1 cellular context compared by ENCODE assay signal in the genomic region with DNA sequence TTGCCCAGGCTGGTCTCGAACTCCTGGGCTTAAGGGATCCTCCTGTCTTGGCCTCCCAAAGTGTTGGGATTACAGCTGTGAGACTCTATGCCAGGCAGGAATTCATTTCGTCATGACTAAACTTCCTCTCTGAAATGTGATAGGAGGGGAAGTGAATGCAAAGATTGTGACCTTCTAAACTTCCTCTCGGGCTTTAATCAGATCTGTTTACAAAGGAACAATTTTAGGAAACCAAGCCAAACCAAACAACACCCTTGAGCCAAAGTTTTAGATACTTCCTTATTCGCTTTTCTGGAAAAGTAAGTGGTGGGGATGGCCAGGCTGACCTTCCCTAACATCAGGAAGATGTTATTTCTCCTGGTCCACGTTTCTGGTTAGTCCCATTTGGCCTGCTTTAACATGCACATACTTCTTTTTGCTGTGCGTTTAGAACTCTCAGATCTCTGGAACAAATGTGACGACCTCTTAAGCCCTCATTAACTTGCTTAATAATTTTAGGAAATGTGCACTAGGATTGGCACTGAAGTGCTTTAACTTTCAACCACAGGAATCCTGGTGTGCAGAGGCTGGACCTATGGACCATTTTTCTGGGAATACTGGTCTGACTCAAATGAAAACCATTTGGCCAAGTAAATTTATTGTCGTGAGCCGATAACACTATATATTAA.
TF ChIP-seq lines count a peak whose summit lies in the region.

No MANE protein-coding gene starts in this region.

TF ChIP-seq in HepG2, 621 proteins besides CTCF, POLR2A, EP300 and RAD21 (continued from another document and continues in another):
- TF ChIP-seq NR2C2 (CRISPR knock-in tag; IDR thresholded peaks at IDR 0.05; ENCODE audit: borderline replicate concordance) (no peak), MED13 (CRISPR knock-in tag; IDR thresholded peaks at IDR 0.05) (no peak), NR2F6 (IDR thresholded peaks at IDR 0.05) (peak; percentile 34; the same call in 1 of the 2 replicates), NR2F6 (CRISPR knock-in tag; IDR thresholded peaks at IDR 0.05) (peak; percentile 38; the same call in 1 of the 2 replicates), FOSL2 (CRISPR knock-in tag; IDR thresholded peaks at IDR 0.05) (peak; percentile 30; the same call in 1 of the 2 replicates), MLX (CRISPR knock-in tag; IDR thresholded peaks at IDR 0.05) (no peak), ETV6 (CRISPR knock-in tag; conservative IDR thresholded peaks at IDR 0.05) (no peak), PHF5A (CRISPR knock-in tag; IDR thresholded peaks at IDR 0.05; ENCODE audit: low read depth, unreplicated experiment) (no peak), THYN1 (CRISPR knock-in tag; IDR thresholded peaks at IDR 0.05; ENCODE audit: borderline replicate concordance, low read depth) (no peak), ZFYVE20 (CRISPR knock-in tag; IDR thresholded peaks at IDR 0.05; ENCODE audit: borderline replicate concordance, low read depth) (no peak), MTA3 (CRISPR knock-in tag; IDR thresholded peaks at IDR 0.05) (no peak), SMARCE1 (IDR thresholded peaks at IDR 0.05; ENCODE audit: borderline replicate concordance) (no peak), TSC22D2 (CRISPR knock-in tag; IDR thresholded peaks at IDR 0.05; ENCODE audit: borderline replicate concordance) (no peak), SRY (CRISPR knock-in tag; IDR thresholded peaks at IDR 0.05) (no peak), REXO4 (CRISPR knock-in tag; IDR thresholded peaks at IDR 0.05; ENCODE audit: borderline replicate concordance) (no peak), HOXA9 (CRISPR knock-in tag; IDR thresholded peaks at IDR 0.05; ENCODE audit: borderline replicate concordance) (no peak), ZNF44 (CRISPR knock-in tag; IDR thresholded peaks at IDR 0.05) (no peak), ETV5 (CRISPR knock-in tag; IDR thresholded peaks at IDR 0.05; ENCODE audit: borderline replicate concordance) (peak; percentile 75; the same call in 1 of the 2 replicates), HNRNPH1 (optimal IDR thresholded peaks at IDR 0.05; ENCODE audit: low read depth, low read length) (no peak), EEA1 (CRISPR knock-in tag; IDR thresholded peaks at IDR 0.05; ENCODE audit: borderline replicate concordance) (no peak), ZNF616 (CRISPR knock-in tag; IDR thresholded peaks at IDR 0.05; ENCODE audit: low read depth) (no peak), ZSCAN22 (CRISPR knock-in tag; IDR thresholded peaks at IDR 0.05) (no peak), DZIP1 (CRISPR knock-in tag; IDR thresholded peaks at IDR 0.05) (no peak), MTF2 (CRISPR knock-in tag; IDR thresholded peaks at IDR 0.05; ENCODE audit: borderline replicate concordance) (no peak), TRIM24 (CRISPR knock-in tag; IDR thresholded peaks at IDR 0.05) (no peak), CC2D1A (CRISPR knock-in tag; IDR thresholded peaks at IDR 0.05) (no peak), PHB2 (IDR thresholded peaks at IDR 0.05; ENCODE audit: partially characterized antibody) (no peak), ZFP82 (CRISPR knock-in tag; IDR thresholded peaks at IDR 0.05; ENCODE audit: borderline replicate concordance) (no peak), NFKB2 (CRISPR knock-in tag; IDR thresholded peaks at IDR 0.05; ENCODE audit: borderline replicate concordance) (no peak), YEATS4 (CRISPR knock-in tag; IDR thresholded peaks at IDR 0.05; ENCODE audit: borderline replicate concordance) (0 out of 2 replicates have a peak, but pooled peaks have one; percentile 24), AKNA (CRISPR knock-in tag; IDR thresholded peaks at IDR 0.05; ENCODE audit: borderline replicate concordance) (no peak), ZNF121 (CRISPR knock-in tag; IDR thresholded peaks at IDR 0.05) (0 out of 2 replicates have a peak, but pooled peaks have one; percentile 15), ZNF496 (CRISPR knock-in tag; IDR thresholded peaks at IDR 0.05; ENCODE audit: insufficient replicate concordance) (no peak), HNF4G (IDR thresholded peaks at IDR 0.05; ENCODE audit: borderline replicate concordance, low read depth, low read length) (no peak), HNF4G (CRISPR knock-in tag; IDR thresholded peaks at IDR 0.05; ENCODE audit: borderline replicate concordance, low read depth) (no peak)
- TF ChIP-seq, protein P1, sequence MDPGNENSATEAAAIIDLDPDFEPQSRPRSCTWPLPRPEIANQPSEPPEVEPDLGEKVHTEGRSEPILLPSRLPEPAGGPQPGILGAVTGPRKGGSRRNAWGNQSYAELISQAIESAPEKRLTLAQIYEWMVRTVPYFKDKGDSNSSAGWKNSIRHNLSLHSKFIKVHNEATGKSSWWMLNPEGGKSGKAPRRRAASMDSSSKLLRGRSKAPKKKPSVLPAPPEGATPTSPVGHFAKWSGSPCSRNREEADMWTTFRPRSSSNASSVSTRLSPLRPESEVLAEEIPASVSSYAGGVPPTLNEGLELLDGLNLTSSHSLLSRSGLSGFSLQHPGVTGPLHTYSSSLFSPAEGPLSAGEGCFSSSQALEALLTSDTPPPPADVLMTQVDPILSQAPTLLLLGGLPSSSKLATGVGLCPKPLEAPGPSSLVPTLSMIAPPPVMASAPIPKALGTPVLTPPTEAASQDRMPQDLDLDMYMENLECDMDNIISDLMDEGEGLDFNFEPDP (CRISPR knock-in tag; conservative IDR thresholded peaks at IDR 0.05) = no peak
- TF ChIP-seq, protein P2, sequence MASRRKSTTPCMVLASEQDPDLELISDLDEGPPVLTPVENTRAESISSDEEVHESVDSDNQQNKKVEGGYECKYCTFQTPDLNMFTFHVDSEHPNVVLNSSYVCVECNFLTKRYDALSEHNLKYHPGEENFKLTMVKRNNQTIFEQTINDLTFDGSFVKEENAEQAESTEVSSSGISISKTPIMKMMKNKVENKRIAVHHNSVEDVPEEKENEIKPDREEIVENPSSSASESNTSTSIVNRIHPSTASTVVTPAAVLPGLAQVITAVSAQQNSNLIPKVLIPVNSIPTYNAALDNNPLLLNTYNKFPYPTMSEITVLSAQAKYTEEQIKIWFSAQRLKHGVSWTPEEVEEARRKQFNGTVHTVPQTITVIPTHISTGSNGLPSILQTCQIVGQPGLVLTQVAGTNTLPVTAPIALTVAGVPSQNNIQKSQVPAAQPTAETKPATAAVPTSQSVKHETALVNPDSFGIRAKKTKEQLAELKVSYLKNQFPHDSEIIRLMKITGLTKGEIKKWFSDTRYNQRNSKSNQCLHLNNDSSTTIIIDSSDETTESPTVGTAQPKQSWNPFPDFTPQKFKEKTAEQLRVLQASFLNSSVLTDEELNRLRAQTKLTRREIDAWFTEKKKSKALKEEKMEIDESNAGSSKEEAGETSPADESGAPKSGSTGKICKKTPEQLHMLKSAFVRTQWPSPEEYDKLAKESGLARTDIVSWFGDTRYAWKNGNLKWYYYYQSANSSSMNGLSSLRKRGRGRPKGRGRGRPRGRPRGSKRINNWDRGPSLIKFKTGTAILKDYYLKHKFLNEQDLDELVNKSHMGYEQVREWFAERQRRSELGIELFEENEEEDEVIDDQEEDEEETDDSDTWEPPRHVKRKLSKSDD (CRISPR knock-in tag; IDR thresholded peaks at IDR 0.05; ENCODE audit: low read depth) = no peak
- TF ChIP-seq, protein P3, sequence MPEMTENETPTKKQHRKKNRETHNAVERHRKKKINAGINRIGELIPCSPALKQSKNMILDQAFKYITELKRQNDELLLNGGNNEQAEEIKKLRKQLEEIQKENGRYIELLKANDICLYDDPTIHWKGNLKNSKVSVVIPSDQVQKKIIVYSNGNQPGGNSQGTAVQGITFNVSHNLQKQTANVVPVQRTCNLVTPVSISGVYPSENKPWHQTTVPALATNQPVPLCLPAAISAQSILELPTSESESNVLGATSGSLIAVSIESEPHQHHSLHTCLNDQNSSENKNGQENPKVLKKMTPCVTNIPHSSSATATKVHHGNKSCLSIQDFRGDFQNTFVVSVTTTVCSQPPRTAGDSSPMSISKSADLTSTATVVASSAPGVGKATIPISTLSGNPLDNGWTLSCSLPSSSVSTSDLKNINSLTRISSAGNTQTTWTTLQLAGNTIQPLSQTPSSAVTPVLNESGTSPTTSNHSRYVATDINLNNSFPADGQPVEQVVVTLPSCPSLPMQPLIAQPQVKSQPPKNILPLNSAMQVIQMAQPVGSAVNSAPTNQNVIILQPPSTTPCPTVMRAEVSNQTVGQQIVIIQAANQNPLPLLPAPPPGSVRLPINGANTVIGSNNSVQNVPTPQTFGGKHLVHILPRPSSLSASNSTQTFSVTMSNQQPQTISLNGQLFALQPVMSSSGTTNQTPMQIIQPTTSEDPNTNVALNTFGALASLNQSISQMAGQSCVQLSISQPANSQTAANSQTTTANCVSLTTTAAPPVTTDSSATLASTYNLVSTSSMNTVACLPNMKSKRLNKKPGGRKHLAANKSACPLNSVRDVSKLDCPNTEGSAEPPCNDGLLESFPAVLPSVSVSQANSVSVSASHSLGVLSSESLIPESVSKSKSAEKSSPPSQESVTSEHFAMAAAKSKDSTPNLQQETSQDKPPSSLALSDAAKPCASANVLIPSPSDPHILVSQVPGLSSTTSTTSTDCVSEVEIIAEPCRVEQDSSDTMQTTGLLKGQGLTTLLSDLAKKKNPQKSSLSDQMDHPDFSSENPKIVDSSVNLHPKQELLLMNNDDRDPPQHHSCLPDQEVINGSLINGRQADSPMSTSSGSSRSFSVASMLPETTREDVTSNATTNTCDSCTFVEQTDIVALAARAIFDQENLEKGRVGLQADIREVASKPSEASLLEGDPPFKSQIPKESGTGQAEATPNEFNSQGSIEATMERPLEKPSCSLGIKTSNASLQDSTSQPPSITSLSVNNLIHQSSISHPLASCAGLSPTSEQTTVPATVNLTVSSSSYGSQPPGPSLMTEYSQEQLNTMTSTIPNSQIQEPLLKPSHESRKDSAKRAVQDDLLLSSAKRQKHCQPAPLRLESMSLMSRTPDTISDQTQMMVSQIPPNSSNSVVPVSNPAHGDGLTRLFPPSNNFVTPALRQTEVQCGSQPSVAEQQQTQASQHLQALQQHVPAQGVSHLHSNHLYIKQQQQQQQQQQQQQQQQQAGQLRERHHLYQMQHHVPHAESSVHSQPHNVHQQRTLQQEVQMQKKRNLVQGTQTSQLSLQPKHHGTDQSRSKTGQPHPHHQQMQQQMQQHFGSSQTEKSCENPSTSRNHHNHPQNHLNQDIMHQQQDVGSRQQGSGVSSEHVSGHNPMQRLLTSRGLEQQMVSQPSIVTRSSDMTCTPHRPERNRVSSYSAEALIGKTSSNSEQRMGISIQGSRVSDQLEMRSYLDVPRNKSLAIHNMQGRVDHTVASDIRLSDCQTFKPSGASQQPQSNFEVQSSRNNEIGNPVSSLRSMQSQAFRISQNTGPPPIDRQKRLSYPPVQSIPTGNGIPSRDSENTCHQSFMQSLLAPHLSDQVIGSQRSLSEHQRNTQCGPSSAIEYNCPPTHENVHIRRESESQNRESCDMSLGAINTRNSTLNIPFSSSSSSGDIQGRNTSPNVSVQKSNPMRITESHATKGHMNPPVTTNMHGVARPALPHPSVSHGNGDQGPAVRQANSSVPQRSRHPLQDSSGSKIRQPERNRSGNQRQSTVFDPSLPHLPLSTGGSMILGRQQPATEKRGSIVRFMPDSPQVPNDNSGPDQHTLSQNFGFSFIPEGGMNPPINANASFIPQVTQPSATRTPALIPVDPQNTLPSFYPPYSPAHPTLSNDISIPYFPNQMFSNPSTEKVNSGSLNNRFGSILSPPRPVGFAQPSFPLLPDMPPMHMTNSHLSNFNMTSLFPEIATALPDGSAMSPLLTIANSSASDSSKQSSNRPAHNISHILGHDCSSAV (CRISPR knock-in tag; IDR thresholded peaks at IDR 0.05; ENCODE audit: borderline replicate concordance) = no peak
